In genomic region chr6:148997863-148998262, GRCh38 we compare ENCODE assay signal across 17 cellular contexts.
DNase-seq lines count a peak whose midpoint lies in the region; ATAC-seq and TF ChIP-seq lines count a peak whose summit lies in the region.
"Had no signal": no experiment of that assay in that cellular context is flagged by ENCODE, and none has a peak within 500 bp of the region (broad histone marks: within the 10 kb centered on the region; RNA-seq: fewer than 3 reads in every experiment).

No MANE protein-coding gene starts in this region.

- no peaks in the 10 kb centered on the region for H3K27me3 ChIP-seq in mesenchymal stem cell (ENCODE audit: control insufficient read depth in 1 of 2, insufficient read depth in 1 of 2, low read length in 2 of 2)
- H3K27me3 ChIP-seq: neutrophil had no signal

- H2BK5ac ChIP-seq in mesenchymal stem cell (ENCODE audit: low read depth, low read length, poor library complexity, severe bottlenecking) = no peak overlapping the region

- H3K4me3 ChIP-seq in mesenchymal stem cell (ENCODE audit: insufficient read depth in 1 of 2, low read depth in 1 of 2, low read length in 2 of 2) = no peak overlapping the region
- H3K4me3 ChIP-seq: PC-9, thoracic aorta had no signal

- peak; percentile 67 for DNase-seq in AG08395 (ENCODE audit: low spot score)
- DNase-seq in HCEC 1CT = peak; percentile 82
- peak; percentile 76 for DNase-seq in astrocyte of the hippocampus (ENCODE audit: low read depth, low spot score)
- DNase-seq in mesenchymal stem cell = peak; percentile 93
- DNase-seq in NCI-H748 (lab: John Stamatoyannopoulos, UW; ENCODE audit: unreplicated experiment) = no peak
- DNase-seq in HEK293T (ENCODE audit: extremely low spot score) = no peak
- no peak for DNase-seq in NCI-H1417 treated with DMSO at 0.1 percent for 48 hours (lab: John Stamatoyannopoulos, UW)
- DNase-seq: activated CD4-positive, CD25-positive, alpha-beta regulatory T cell treated with anti-CD3 and anti-CD28 coated beads, Interleukin-2, amount 50 U/mL, for 72 hours; activated CD8-positive, alpha-beta memory T cell treated with anti-CD3 and anti-CD28 coated beads, Interleukin-2, amount 50 U/mL, for 48 hours; DMS79 treated with DMSO at 0.1 percent for 48 hours; NCI-H1417; NCI-H510A; PC-9; stimulated activated CD4-positive, alpha-beta T cell treated with anti-CD3 and anti-CD28 coated beads, Interleukin-12 subunit alpha, Interleukin-12 subunit beta, amount 100 ng/mL, for 4 hours had no signal

- no peak overlapping the region for H3K4ac ChIP-seq in mesenchymal stem cell (ENCODE audit: low read depth in 1 of 2, low read length in 2 of 2)

- ATAC-seq in HG02571 (IDR thresholded peaks at IDR 0.05; ENCODE audit: unreplicated experiment) = no peak

- H4K91ac ChIP-seq in mesenchymal stem cell (ENCODE audit: low read length) = no peak overlapping the region

- no peak overlapping the region for H2AFZ ChIP-seq in mesenchymal stem cell (ENCODE audit: low read depth, low read length)
- H2AFZ ChIP-seq: PC-9 had no signal

- H2BK120ac ChIP-seq in mesenchymal stem cell (ENCODE audit: low read depth, low read length) = no peak overlapping the region

- no peak overlapping the region for H3K23ac ChIP-seq in mesenchymal stem cell (ENCODE audit: low read length in 2 of 2)

- no peak overlapping the region for H2AK5ac ChIP-seq in mesenchymal stem cell (ENCODE audit: low read length, severe bottlenecking)

- H3K14ac ChIP-seq in mesenchymal stem cell (ENCODE audit: low read length in 2 of 2) = no peak overlapping the region

- peak overlapping the region; percentile 22 for H3K27ac ChIP-seq in mesenchymal stem cell (ENCODE audit: low read length, poor library complexity, severe bottlenecking)
- H3K27ac ChIP-seq: neutrophil, PC-9 had no signal

- no peak overlapping the region for H3K4me2 ChIP-seq in mesenchymal stem cell (ENCODE audit: low read length, poor library complexity, severe bottlenecking)
- H3K4me2 ChIP-seq: PC-9 had no signal

- no peaks in the 10 kb centered on the region for H3K79me1 ChIP-seq in mesenchymal stem cell (replicated peaks; ENCODE audit: low read length, poor library complexity, severe bottlenecking)

- H3K36me3 ChIP-seq in mesenchymal stem cell (ENCODE audit: control insufficient read depth in 1 of 2, insufficient read depth in 2 of 2, low read depth in 1 of 2, low read length in 2 of 2) = peaks cover 0 to 3% of the 10 kb centered on the region in 2 experiments
- H3K36me3 ChIP-seq: neutrophil, thoracic aorta had no signal

- POLR2A ChIA-PET in HEK293T (lab: Yijun Ruan, JAX) = no interaction called here

- no peak overlapping the region for H2BK12ac ChIP-seq in mesenchymal stem cell (ENCODE audit: low read length in 2 of 2)

- CTCF ChIA-PET in HEK293T (lab: Yijun Ruan, JAX) = no interaction called here

- H2BK15ac ChIP-seq in mesenchymal stem cell (ENCODE audit: low read depth, poor library complexity, severe bottlenecking) = no peak overlapping the region

- H4K8ac ChIP-seq in mesenchymal stem cell (ENCODE audit: low read length) = no peak overlapping the region

- no peak overlapping the region for H3K18ac ChIP-seq in mesenchymal stem cell (ENCODE audit: low read depth in 1 of 2, low read length in 2 of 2)

- 0% methylated on average over 1 of the region's 3 CpGs for WGBS in mesenchymal stem cell

- H3K9ac ChIP-seq in mesenchymal stem cell (ENCODE audit: low read length) = peak overlapping the region; percentile 5

- peaks cover 4% of the 10 kb centered on the region for H3K4me1 ChIP-seq in mesenchymal stem cell (ENCODE audit: control insufficient read depth, insufficient read depth, low read depth, low read length)

- H3K9me3 ChIP-seq in mesenchymal stem cell (ENCODE audit: control insufficient read depth, low read length) = peaks cover 12% of the 10 kb centered on the region
- H3K9me3 ChIP-seq: neutrophil, thoracic aorta had no signal

TF ChIP-seq in HEK293T, 16 proteins besides CTCF, POLR2A, EP300 and RAD21:
- TF ChIP-seq HDGF (IDR thresholded peaks at IDR 0.05; ENCODE audit: borderline replicate concordance) (no peak), L3MBTL2 (conservative IDR thresholded peaks at IDR 0.05) (no peak), TARDBP (IDR thresholded peaks at IDR 0.05) (no peak), PKNOX1 (IDR thresholded peaks at IDR 0.05) (no peak), ARNT (IDR thresholded peaks at IDR 0.05) (no peak), SP1 (IDR thresholded peaks at IDR 0.05) (no peak), SUZ12 (IDR thresholded peaks at IDR 0.05) (no peak), FOXA1 (IDR thresholded peaks at IDR 0.05) (no peak), CTBP1 (IDR thresholded peaks at IDR 0.05; ENCODE audit: borderline replicate concordance) (no peak), BHLHE40 (IDR thresholded peaks at IDR 0.05; ENCODE audit: borderline replicate concordance) (no peak)

Comparison
In these comparisons a context has a peak if more than half of its experiments do, and no peak if none do; other contexts are left out.
1. DNase-seq: peak in AG08395 (single experiment), HCEC 1CT (single experiment), astrocyte of the hippocampus (single experiment) and mesenchymal stem cell (single experiment); none in NCI-H748 (single experiment), HEK293T (single experiment) and NCI-H1417 treated with DMSO at 0.1 percent for 48 hours (single experiment).